8 cellular contexts compared by ENCODE assay signal in genomic region chr11:65419773-65420481, GRCh38. TPM values are rescaled to one million over a fixed set of nuclear protein-coding genes. Genes with fewer than 3 reads are reported as not detected.
DNase-seq lines count a peak whose midpoint lies in the region; ATAC-seq, FAIRE-seq and TF ChIP-seq lines count a peak whose summit lies in the region.

No MANE protein-coding gene starts in this region.

- peak overlapping the region; percentile 99 for H3K27ac ChIP-seq in SJSA1
- peak overlapping the region; percentile 100 for H3K27ac ChIP-seq in astrocyte (ENCODE audit: low read depth, low read length)
- peak overlapping the region; percentile 100 for H3K27ac ChIP-seq in left ventricle myocardium inferior (replicated peaks)

- peaks cover 90% of the 10 kb centered on the region for H3K79me2 ChIP-seq in astrocyte (ENCODE audit: insufficient read depth, low read length)

- DNase-seq in COLO829 (ENCODE audit: low spot score), result peak; percentile 72
- DNase-seq in HuH-7.5 (ENCODE audit: low spot score), result peak; percentile 41
- peak; percentile 99 for DNase-seq in SJSA1 (ENCODE audit: low read depth in 1 of 2, low spot score in 2 of 2)
- DNase-seq in astrocyte (ENCODE audit: low read depth), result peak; percentile 89
- peak; percentile 94 for DNase-seq in left ventricle myocardium inferior
- DNase-seq in progenitor cell of endocrine pancreas (ENCODE audit: low spot score, unreplicated experiment), result no peak
- no peak for DNase-seq in T1000 (lab: John Stamatoyannopoulos, UW)

- peaks cover 1% of the 10 kb centered on the region for H3K9me3 Mint-ChIP-seq in astrocyte (ENCODE audit: unreplicated experiment)
- no peaks in the 10 kb centered on the region for H3K9me3 Mint-ChIP-seq in progenitor cell of endocrine pancreas (ENCODE audit: low read depth)

- H3K4me1 ChIP-seq in SJSA1 (replicated peaks) (peaks cover 88% of the 10 kb centered on the region), astrocyte (ENCODE audit: insufficient read depth, low read length) (peaks cover 62% of the 10 kb centered on the region), left ventricle myocardium inferior (peaks cover 89% of the 10 kb centered on the region)

- H3K36me3 ChIP-seq in SJSA1 (peaks cover 17% of the 10 kb centered on the region), astrocyte (ENCODE audit: insufficient read depth, low read length) (peaks cover 3% of the 10 kb centered on the region), left ventricle myocardium inferior (peaks cover 20% of the 10 kb centered on the region)

- peaks cover 68% of the 10 kb centered on the region for H3K4me1 Mint-ChIP-seq in astrocyte (ENCODE audit: low read depth, unreplicated experiment)
- peaks cover 75% of the 10 kb centered on the region for H3K4me1 Mint-ChIP-seq in progenitor cell of endocrine pancreas (ENCODE audit: low read depth)

- peak overlapping the region; percentile 78 for H3K4me3 Mint-ChIP-seq in astrocyte (ENCODE audit: unreplicated experiment)
- peak overlapping the region; percentile 17 for H3K4me3 Mint-ChIP-seq in progenitor cell of endocrine pancreas (ENCODE audit: low read depth)

- FAIRE-seq in astrocyte (lab: Jason Lieb, UNC), result no peak

- H3K9me3 ChIP-seq in SJSA1 (replicated peaks) (no peaks in the 10 kb centered on the region; the same call in 1 of the 2 replicates), astrocyte (ENCODE audit: insufficient read depth, low read depth, low read length) (no peaks in the 10 kb centered on the region), left ventricle myocardium inferior (replicated peaks) (no peaks in the 10 kb centered on the region)

- H3K36me3 Mint-ChIP-seq in astrocyte (ENCODE audit: low read depth, unreplicated experiment) (peaks cover 2% of the 10 kb centered on the region), progenitor cell of endocrine pancreas (ENCODE audit: insufficient read depth) (no peaks in the 10 kb centered on the region)

- H3K9ac ChIP-seq in astrocyte (ENCODE audit: low read length), result peak overlapping the region; percentile 96

- no peaks in the 10 kb centered on the region; the same call in 1 of the 2 replicates for H3K27me3 ChIP-seq in SJSA1 (replicated peaks)
- no peaks in the 10 kb centered on the region for H3K27me3 ChIP-seq in astrocyte (ENCODE audit: insufficient read depth, low read length)
- no peaks in the 10 kb centered on the region for H3K27me3 ChIP-seq in left ventricle myocardium inferior (ENCODE audit: low read depth)

- peak overlapping the region; percentile 100 for H3K27ac Mint-ChIP-seq in astrocyte (ENCODE audit: unreplicated experiment)
- peak overlapping the region; percentile 99 for H3K27ac Mint-ChIP-seq in progenitor cell of endocrine pancreas

- H3K27me3 Mint-ChIP-seq in astrocyte (ENCODE audit: low read depth, unreplicated experiment), result no peaks in the 10 kb centered on the region
- no peaks in the 10 kb centered on the region for H3K27me3 Mint-ChIP-seq in progenitor cell of endocrine pancreas

- TF ChIP-seq CTCF in astrocyte (IDR thresholded peaks at IDR 0.05; ENCODE audit: insufficient read depth, low read depth, low read length) (no peak), left ventricle myocardium inferior (IDR thresholded peaks at IDR 0.05; ENCODE audit: borderline replicate concordance) (no peak), progenitor cell of endocrine pancreas (IDR thresholded peaks at IDR 0.05; ENCODE audit: unreplicated experiment) (no peak)

- intact Hi-C loops in left ventricle myocardium inferior (cut with micrococcal nuclease), result loop anchor here (5.0 kb wide), 2 partner anchors 82 to 92 kb away; no protein-coding TSS in a partner anchor

- H3K4me2 ChIP-seq in astrocyte (ENCODE audit: low read length), result peak overlapping the region; percentile 94

- ATAC-seq in GM21619 (IDR thresholded peaks at IDR 0.05; ENCODE audit: unreplicated experiment), result no peak

- no peak overlapping the region for H2AFZ ChIP-seq in astrocyte (ENCODE audit: low read depth, low read length)

- H3K4me3 ChIP-seq in SJSA1 (no peak overlapping the region; the same call in 1 of the 2 replicates), astrocyte (ENCODE audit: insufficient read depth, low read depth, low read length) (no peak overlapping the region), left ventricle myocardium inferior (peak overlapping the region; percentile 80)

- peaks cover 22% of the 10 kb centered on the region for H4K20me1 ChIP-seq in astrocyte (ENCODE audit: insufficient read depth, low read length)

RNA-seq across cellular contexts. Expression of gene NEAT1, which starts 2.7 kb away (rescaled TPM):
- 6.9 and 12.1 TPM in 2 replicates for total RNA-seq in SJSA1 (2014; rRNA removed; shearing (Covaris generic))
- total RNA-seq in astrocyte, result 202 and 317 TPM in 2 replicates
- total RNA-seq in left ventricle myocardium inferior, result 405 TPM
- total RNA-seq in progenitor cell of endocrine pancreas, result 78.8 and 99.9 TPM in 2 replicates

RNA-seq across cellular contexts. Expression of gene FRMD8, which starts 33.5 kb away (rescaled TPM):
- total RNA-seq in SJSA1 (2014; rRNA removed; shearing (Covaris generic)), result 90.2 and 125 TPM in 2 replicates
- 61.2 and 76.3 TPM in 2 replicates for total RNA-seq in astrocyte
- 8.4 TPM for total RNA-seq in left ventricle myocardium inferior
- 27.3 and 27.5 TPM in 2 replicates for total RNA-seq in progenitor cell of endocrine pancreas

RNA-seq across cellular contexts. Expression of gene SLC25A45, which starts 37.5 kb away (rescaled TPM):
- total RNA-seq in SJSA1 (2014; rRNA removed; shearing (Covaris generic)), result 3.1 and 5.3 TPM in 2 replicates
- total RNA-seq in astrocyte, result 1.9 and 2.6 TPM in 2 replicates
- 5.0 TPM for total RNA-seq in left ventricle myocardium inferior
- total RNA-seq in progenitor cell of endocrine pancreas, result 4.0 and 5.3 TPM in 2 replicates

Comparison
In these comparisons a context has a peak if more than half of its experiments do, and no peak if none do; other contexts are left out.
1. DNase-seq: peak in COLO829 (single experiment), HuH-7.5 (single experiment), SJSA1 (2 of 2), astrocyte (single experiment) and left ventricle myocardium inferior (single experiment); none in progenitor cell of endocrine pancreas (single experiment) and T1000 (single experiment).
2. Peak in every context shown above with its lines, with median percentiles within 50 percentile points of each other: H3K27ac ChIP-seq.